Comparison of ENCODE assay signal across 8 cellular contexts in genomic region chrX:71118032-71118984, GRCh38. TPM values are rescaled to one million over a fixed set of nuclear protein-coding genes. Genes with fewer than 3 reads are reported as not detected.
A peak's percentile ranks its signal among the peaks of the same experiment; 100 is the strongest.
DNase-seq lines count a peak whose midpoint lies in the region; ATAC-seq and TF ChIP-seq lines count a peak whose summit lies in the region.

Gene MED12, plus strand, starts transcription at chrX:71118596. Its CDS starts 159 bp downstream, at chrX:71118755.

- H3K4me3 ChIP-seq in WERI-Rb-1 (ENCODE audit: low read depth, low read length) = peak within 1 kb of the TSS; percentile 62
- peak within 1 kb of the TSS; percentile 57 to 68 (median 61) for H3K4me3 ChIP-seq in breast epithelium
- H3K4me3 ChIP-seq in skin epidermis = peak within 1 kb of the TSS; percentile 46 to 64 (median 55)

- H3K27ac ChIP-seq in WERI-Rb-1 (peak within 1 kb of the TSS; percentile 75), breast epithelium (peak within 1 kb of the TSS; percentile 83 to 86), skin epidermis (peak within 1 kb of the TSS; percentile 46 to 94 (median 89))

- H3K9me3 ChIP-seq in WERI-Rb-1 (ENCODE audit: severe bottlenecking) (no peaks in the 10 kb centered on the region), breast epithelium (no peaks in the 10 kb centered on the region)

- H3K4me1 ChIP-seq in breast epithelium = no peaks in the 10 kb centered on the region

- H3K36me3 ChIP-seq in WERI-Rb-1 (peaks cover 11% of the 10 kb centered on the region), breast epithelium (no peaks in the 10 kb centered on the region)

- H3K27me3 ChIP-seq in WERI-Rb-1 (ENCODE audit: insufficient read depth, low read depth, severe bottlenecking) (peaks cover 24% of the 10 kb centered on the region), breast epithelium (peaks cover 0 to 13% of the 10 kb centered on the region in 2 donors)

- TF ChIP-seq POLR2A in breast epithelium (IDR thresholded peaks at IDR 0.05) = no peak

- DNase-seq in A172 (ENCODE audit: low spot score) = peak; percentile 55
- peak; percentile 63 for DNase-seq in NCI-H2196 (lab: John Stamatoyannopoulos, UW; ENCODE audit: unreplicated experiment)
- DNase-seq in WERI-Rb-1 = peak; percentile 83
- peak; percentile 70 to 74 for DNase-seq in breast epithelium (ENCODE audit: low spot score in 2 of 2)
- peak; percentile 87 for DNase-seq in iPS-NIHi11 (ENCODE audit: low spot score)

- intact Hi-C loops in breast epithelium (cut with DNase I; ENCODE audit: low total_unique reads) = loop anchor here (2.0 kb wide), 1 partner anchor 42 kb away; no protein-coding TSS in a partner anchor

- ATAC-seq in GM18517 (IDR thresholded peaks at IDR 0.05; ENCODE audit: unreplicated experiment) = peak; percentile 82
- peak; percentile 76 for ATAC-seq in HG03064 (IDR thresholded peaks at IDR 0.05; ENCODE audit: low read depth, unreplicated experiment)

- no peak for TF ChIP-seq CTCF in WERI-Rb-1 (IDR thresholded peaks at IDR 0.05; ENCODE audit: low read depth, low read length)
- TF ChIP-seq CTCF in breast epithelium (IDR thresholded peaks at IDR 0.05) = no peak

RNA-seq across cellular contexts. Expression of gene MED12, which starts in this region (rescaled TPM):
- 16.9 and 26.8 TPM in 2 replicates for total RNA-seq in A172 (2014; rRNA removed; shearing (Covaris generic))
- 10 to 100 TPM; 32.1 to 34.7 (median 33.9) TPM for total RNA-seq in breast epithelium

Comparison
In these comparisons a context has a peak if more than half of its experiments do, and no peak if none do; other contexts are left out.
1. Peak in every context shown above with its lines: DNase-seq, ATAC-seq, H3K4me3 ChIP-seq and H3K27ac ChIP-seq.